In the genomic region with DNA sequence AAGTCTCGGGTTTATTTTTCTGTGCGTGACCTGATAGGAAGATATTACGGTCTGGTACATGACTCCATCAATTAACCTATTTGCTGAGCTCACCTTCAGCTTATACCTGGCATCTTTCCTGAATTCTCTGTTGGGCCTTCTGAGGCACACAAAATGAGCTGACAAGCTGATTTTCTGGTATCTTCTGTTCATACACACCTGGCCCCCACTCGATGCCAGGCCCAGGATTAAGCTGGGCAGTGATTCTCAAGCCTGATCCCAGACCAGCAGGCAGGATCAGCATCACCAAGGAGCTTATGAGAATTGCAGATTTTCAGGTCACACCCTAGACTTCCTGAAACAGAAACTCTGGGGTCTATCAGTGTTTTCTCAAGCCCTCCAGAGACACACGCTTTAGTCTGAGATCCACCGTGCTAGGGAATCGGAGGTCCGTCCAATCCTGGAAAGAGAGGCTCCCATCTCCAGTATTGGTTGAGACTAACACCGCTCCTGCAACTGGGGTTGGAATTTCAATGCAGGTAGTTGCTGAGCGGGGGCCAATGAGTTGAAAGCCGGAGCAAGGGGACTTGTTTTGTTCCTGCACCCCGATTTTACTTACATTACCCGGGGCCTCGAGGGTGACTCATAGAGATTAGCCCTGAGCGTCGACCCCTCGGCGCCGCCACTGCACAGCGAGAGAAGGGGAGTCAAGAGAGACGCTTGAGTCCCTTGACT, we compare ENCODE assay signal across 8 cellular contexts. TPM values are rescaled to one million over a fixed set of nuclear protein-coding genes. Genes with fewer than 3 reads are reported as not detected.
DNase-seq lines count a peak whose midpoint lies in the region; ATAC-seq lines count a peak whose summit lies in the region.

No MANE protein-coding gene starts in this region.

- intact Hi-C loops in activated CD4-positive, alpha-beta memory T cell treated with anti-CD3 and anti-CD28 coated beads for 36 hours (cut with micrococcal nuclease) = loop anchor here (1.0 to 5.0 kb wide), 9 partner anchors 28 to 1704 kb away; a partner anchor contains a TSS
- intact Hi-C loops in left ventricle myocardium superior (cut with micrococcal nuclease) = no loop called here

- H3K27ac Mint-ChIP-seq in activated CD4-positive, alpha-beta memory T cell treated with anti-CD3 and anti-CD28 coated beads for 36 hours = peak overlapping the region; percentile 97

- DNase-seq in Ammon's horn (ENCODE audit: low spot score) (peak; percentile 22), left ventricle myocardium superior (no peak), NCI-H1436 (lab: John Stamatoyannopoulos, UW) (no peak), glomerular visceral epithelial cell (ENCODE audit: extremely low spot score) (no peak), NCI-H748 treated with DMSO at 0.1 percent for 48 hours (lab: John Stamatoyannopoulos, UW) (no peak)
- DNase-seq in activated CD4-positive, alpha-beta memory T cell treated with anti-CD3 and anti-CD28 coated beads for 36 hours = no peak

- H3K36me3 Mint-ChIP-seq in activated CD4-positive, alpha-beta memory T cell treated with anti-CD3 and anti-CD28 coated beads for 36 hours = peaks cover 27% of the 10 kb centered on the region

- POLR2A ChIA-PET in activated CD4-positive, alpha-beta memory T cell treated with anti-CD3 and anti-CD28 coated beads for 36 hours (lab: Charles Lee) = interaction anchor here (0.6 to 1.0 kb wide), 3 partner anchors 13 to 898 kb away, joined by 3 to 6 read pairs (median 3); no protein-coding TSS in a partner anchor

- H3K9me3 Mint-ChIP-seq in activated CD4-positive, alpha-beta memory T cell treated with anti-CD3 and anti-CD28 coated beads for 36 hours = no peaks in the 10 kb centered on the region

- ATAC-seq in GM21381 (IDR thresholded peaks at IDR 0.05; ENCODE audit: unreplicated experiment) = peak; percentile 1
- ATAC-seq in left ventricle myocardium superior = peak; percentile 1

- CTCF ChIA-PET in activated CD4-positive, alpha-beta memory T cell treated with anti-CD3 and anti-CD28 coated beads for 36 hours (lab: Charles Lee) = interaction anchor here (0.6 to 3.5 kb wide), 12 partner anchors 8 to 169 kb away, joined by 3 to 26 read pairs (median 4); a partner anchor contains a TSS

- H3K27me3 Mint-ChIP-seq in activated CD4-positive, alpha-beta memory T cell treated with anti-CD3 and anti-CD28 coated beads for 36 hours = no peaks in the 10 kb centered on the region

- peaks cover 23% of the 10 kb centered on the region for H3K4me1 Mint-ChIP-seq in activated CD4-positive, alpha-beta memory T cell treated with anti-CD3 and anti-CD28 coated beads for 36 hours (ENCODE audit: low read depth)

- H3K4me3 ChIP-seq in skin epidermis = peak overlapping the region; percentile 76 to 94 (median 91)

- H3K27ac ChIP-seq in skin epidermis = peak overlapping the region in 20 of 21 experiments; percentile 66 to 99 (median 94)

- peak overlapping the region; percentile 96 for H3K4me3 Mint-ChIP-seq in activated CD4-positive, alpha-beta memory T cell treated with anti-CD3 and anti-CD28 coated beads for 36 hours

RNA-seq across cellular contexts. Expression of a gene that starts 0.6 kb away (rescaled TPM):
- total RNA-seq in activated CD4-positive, alpha-beta memory T cell treated with anti-CD3 and anti-CD28 coated beads for 36 hours = 10 to 100 TPM; 48.6 to 51.0 TPM
- 329 TPM for total RNA-seq in left ventricle myocardium superior
